ENCODE assay signal across 12 cellular contexts in genomic region chr3:57130426-57131209, GRCh38.
DNase-seq lines count a peak whose midpoint lies in the region.
"Had no signal": no experiment of that assay in that cellular context is flagged by ENCODE, and none has a peak within 500 bp of the region (broad histone marks: within the 10 kb centered on the region; RNA-seq: fewer than 3 reads in every experiment).

No MANE protein-coding gene starts in this region.

- peak; percentile 5 to 29 for DNase-seq in NCI-H2081 (lab: John Stamatoyannopoulos, UW)
- DNase-seq in NCI-H2081 treated with DMSO at 0.1 percent for 48 hours (lab: John Stamatoyannopoulos, UW): no peak
- peak; percentile 52 for DNase-seq in NCI-H748 treated with DMSO at 0.1 percent for 48 hours (lab: John Stamatoyannopoulos, UW)
- peak; percentile 8 for DNase-seq in fibroblast of gingiva (ENCODE audit: low read depth)
- DNase-seq in retina: peak; percentile 85
- no peak for DNase-seq in medulla oblongata (ENCODE audit: extremely low spot score)
- DNase-seq in NCI-H1694 (lab: John Stamatoyannopoulos, UW): no peak
- DNase-seq in midbrain (lab: John Stamatoyannopoulos, UW): no peak
- DNase-seq: naive B cell; NCI-H1930; stimulated activated CD4-positive, alpha-beta T cell treated with anti-CD3 and anti-CD28 coated beads, Interleukin-2, amount 100 ng/mL, for 48 hours; SW 1271 had no signal

Comparison
In these comparisons a context has a peak if more than half of its experiments do, and no peak if none do; other contexts are left out.
1. DNase-seq: peak in NCI-H2081 (2 of 2), NCI-H748 treated with DMSO at 0.1 percent for 48 hours (single experiment), fibroblast of gingiva (single experiment) and retina (single experiment); none in NCI-H2081 treated with DMSO at 0.1 percent for 48 hours (single experiment), medulla oblongata (single experiment), NCI-H1694 (single experiment) and midbrain (single experiment).